ENCODE assay signal across 1 cellular context in the genomic region with DNA sequence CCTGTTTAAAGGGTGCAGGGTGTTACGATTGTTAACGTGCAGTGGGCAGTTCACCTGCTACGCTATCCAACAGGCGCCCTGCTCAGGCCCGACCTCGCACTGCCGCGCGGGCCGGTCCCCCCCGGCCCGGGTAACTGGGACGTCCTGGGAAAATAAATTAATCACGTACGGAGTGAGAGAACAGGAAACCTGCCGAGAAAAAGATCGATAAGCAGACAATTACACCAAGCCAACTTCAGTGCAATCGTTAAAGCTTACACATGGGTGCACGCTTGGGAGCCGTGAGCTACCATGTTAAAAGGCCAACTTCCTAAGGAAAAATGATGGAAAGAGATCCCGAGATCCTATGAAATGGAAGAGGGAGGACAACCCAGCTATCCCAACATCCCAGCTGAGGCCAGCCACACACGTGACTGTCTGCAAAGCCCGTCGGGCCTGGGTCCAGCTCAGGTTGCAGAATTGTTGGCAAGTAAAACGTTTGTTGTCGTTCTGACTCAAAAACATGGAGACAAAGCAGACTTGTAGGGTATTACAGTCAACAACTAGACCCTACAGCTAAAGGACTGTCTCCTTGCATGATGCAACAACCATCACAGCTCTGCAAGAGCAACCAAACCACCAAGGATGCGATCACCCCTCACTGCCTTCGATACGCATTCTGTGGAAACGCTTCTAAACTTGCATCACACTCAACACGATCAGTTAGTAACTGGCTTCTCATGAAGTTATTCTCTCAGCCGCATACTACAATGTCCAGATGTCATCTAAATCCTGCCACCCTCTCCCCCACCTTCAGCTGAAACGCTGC.
TF ChIP-seq lines count a peak whose summit lies in the region.

No MANE protein-coding gene starts in this region.

TF ChIP-seq in A549, 52 proteins besides CTCF, POLR2A, EP300 and RAD21:
- TF ChIP-seq, protein P1, sequence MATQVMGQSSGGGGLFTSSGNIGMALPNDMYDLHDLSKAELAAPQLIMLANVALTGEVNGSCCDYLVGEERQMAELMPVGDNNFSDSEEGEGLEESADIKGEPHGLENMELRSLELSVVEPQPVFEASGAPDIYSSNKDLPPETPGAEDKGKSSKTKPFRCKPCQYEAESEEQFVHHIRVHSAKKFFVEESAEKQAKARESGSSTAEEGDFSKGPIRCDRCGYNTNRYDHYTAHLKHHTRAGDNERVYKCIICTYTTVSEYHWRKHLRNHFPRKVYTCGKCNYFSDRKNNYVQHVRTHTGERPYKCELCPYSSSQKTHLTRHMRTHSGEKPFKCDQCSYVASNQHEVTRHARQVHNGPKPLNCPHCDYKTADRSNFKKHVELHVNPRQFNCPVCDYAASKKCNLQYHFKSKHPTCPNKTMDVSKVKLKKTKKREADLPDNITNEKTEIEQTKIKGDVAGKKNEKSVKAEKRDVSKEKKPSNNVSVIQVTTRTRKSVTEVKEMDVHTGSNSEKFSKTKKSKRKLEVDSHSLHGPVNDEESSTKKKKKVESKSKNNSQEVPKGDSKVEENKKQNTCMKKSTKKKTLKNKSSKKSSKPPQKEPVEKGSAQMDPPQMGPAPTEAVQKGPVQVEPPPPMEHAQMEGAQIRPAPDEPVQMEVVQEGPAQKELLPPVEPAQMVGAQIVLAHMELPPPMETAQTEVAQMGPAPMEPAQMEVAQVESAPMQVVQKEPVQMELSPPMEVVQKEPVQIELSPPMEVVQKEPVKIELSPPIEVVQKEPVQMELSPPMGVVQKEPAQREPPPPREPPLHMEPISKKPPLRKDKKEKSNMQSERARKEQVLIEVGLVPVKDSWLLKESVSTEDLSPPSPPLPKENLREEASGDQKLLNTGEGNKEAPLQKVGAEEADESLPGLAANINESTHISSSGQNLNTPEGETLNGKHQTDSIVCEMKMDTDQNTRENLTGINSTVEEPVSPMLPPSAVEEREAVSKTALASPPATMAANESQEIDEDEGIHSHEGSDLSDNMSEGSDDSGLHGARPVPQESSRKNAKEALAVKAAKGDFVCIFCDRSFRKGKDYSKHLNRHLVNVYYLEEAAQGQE (IDR thresholded peaks at IDR 0.05) = no peak
- no peak for TF ChIP-seq RARB (CRISPR knock-in tag; IDR thresholded peaks at IDR 0.05)
- TF ChIP-seq, protein P2, sequence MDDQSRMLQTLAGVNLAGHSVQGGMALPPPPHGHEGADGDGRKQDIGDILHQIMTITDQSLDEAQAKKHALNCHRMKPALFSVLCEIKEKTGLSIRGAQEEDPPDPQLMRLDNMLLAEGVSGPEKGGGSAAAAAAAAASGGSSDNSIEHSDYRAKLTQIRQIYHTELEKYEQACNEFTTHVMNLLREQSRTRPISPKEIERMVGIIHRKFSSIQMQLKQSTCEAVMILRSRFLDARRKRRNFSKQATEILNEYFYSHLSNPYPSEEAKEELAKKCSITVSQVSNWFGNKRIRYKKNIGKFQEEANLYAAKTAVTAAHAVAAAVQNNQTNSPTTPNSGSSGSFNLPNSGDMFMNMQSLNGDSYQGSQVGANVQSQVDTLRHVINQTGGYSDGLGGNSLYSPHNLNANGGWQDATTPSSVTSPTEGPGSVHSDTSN (IDR thresholded peaks at IDR 0.05) = no peak
- no peak for TF ChIP-seq MYC (IDR thresholded peaks at IDR 0.05; ENCODE audit: borderline replicate concordance, low read length)
- TF ChIP-seq MAZ (IDR thresholded peaks at IDR 0.05; ENCODE audit: borderline replicate concordance, low read depth, low read length) = no peak
- no peak for TF ChIP-seq JUN (IDR thresholded peaks at IDR 0.05)
- TF ChIP-seq HEYL (CRISPR knock-in tag; IDR thresholded peaks at IDR 0.05) = no peak
- TF ChIP-seq, protein P3, sequence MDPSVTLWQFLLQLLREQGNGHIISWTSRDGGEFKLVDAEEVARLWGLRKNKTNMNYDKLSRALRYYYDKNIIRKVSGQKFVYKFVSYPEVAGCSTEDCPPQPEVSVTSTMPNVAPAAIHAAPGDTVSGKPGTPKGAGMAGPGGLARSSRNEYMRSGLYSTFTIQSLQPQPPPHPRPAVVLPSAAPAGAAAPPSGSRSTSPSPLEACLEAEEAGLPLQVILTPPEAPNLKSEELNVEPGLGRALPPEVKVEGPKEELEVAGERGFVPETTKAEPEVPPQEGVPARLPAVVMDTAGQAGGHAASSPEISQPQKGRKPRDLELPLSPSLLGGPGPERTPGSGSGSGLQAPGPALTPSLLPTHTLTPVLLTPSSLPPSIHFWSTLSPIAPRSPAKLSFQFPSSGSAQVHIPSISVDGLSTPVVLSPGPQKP (IDR thresholded peaks at IDR 0.05; ENCODE audit: low read depth, low read length) = no peak
- TF ChIP-seq, protein P4, sequence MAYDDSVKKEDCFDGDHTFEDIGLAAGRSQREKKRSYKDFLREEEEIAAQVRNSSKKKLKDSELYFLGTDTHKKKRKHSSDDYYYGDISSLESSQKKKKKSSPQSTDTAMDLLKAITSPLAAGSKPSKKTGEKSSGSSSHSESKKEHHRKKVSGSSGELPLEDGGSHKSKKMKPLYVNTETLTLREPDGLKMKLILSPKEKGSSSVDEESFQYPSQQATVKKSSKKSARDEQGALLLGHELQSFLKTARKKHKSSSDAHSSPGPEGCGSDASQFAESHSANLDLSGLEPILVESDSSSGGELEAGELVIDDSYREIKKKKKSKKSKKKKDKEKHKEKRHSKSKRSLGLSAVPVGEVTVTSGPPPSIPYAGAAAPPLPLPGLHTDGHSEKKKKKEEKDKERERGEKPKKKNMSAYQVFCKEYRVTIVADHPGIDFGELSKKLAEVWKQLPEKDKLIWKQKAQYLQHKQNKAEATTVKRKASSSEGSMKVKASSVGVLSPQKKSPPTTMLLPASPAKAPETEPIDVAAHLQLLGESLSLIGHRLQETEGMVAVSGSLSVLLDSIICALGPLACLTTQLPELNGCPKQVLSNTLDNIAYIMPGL (CRISPR knock-in tag; IDR thresholded peaks at IDR 0.05; ENCODE audit: borderline replicate concordance) = no peak
- TF ChIP-seq, protein P5, sequence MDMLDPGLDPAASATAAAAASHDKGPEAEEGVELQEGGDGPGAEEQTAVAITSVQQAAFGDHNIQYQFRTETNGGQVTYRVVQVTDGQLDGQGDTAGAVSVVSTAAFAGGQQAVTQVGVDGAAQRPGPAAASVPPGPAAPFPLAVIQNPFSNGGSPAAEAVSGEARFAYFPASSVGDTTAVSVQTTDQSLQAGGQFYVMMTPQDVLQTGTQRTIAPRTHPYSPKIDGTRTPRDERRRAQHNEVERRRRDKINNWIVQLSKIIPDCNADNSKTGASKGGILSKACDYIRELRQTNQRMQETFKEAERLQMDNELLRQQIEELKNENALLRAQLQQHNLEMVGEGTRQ (IDR thresholded peaks at IDR 0.05) = no peak
- no peak for TF ChIP-seq ZC3H11A (IDR thresholded peaks at IDR 0.05)
- TF ChIP-seq RNF2 (IDR thresholded peaks at IDR 0.05; ENCODE audit: borderline replicate concordance, low read depth) = no peak
- no peak for TF ChIP-seq HDAC2 (IDR thresholded peaks at IDR 0.05)
- no peak for TF ChIP-seq ZSCAN20 (CRISPR knock-in tag; IDR thresholded peaks at IDR 0.05)
